Comparison of ENCODE assay signal across 8 cellular contexts in genomic region chr14:54902143-54902520, GRCh38. TPM values are rescaled to one million over a fixed set of nuclear protein-coding genes. Genes with fewer than 3 reads are reported as not detected.
DNase-seq lines count a peak whose midpoint lies in the region; ATAC-seq and TF ChIP-seq lines count a peak whose summit lies in the region.

No MANE protein-coding gene starts in this region.

- H2AFZ ChIP-seq in OCI-LY3 (ENCODE audit: low read depth, low read length) (peak overlapping the region; percentile 85), neural progenitor cell (replicated peaks) (peak overlapping the region; percentile 96)

- H3K4me2 ChIP-seq in OCI-LY3 (ENCODE audit: low read length), result peak overlapping the region; percentile 95
- peak overlapping the region; percentile 86 for H3K4me2 ChIP-seq in neural progenitor cell

- peak overlapping the region; percentile 79 for H3K27ac ChIP-seq in CD8-positive, alpha-beta T cell (ENCODE audit: low read depth, low read length)
- H3K27ac ChIP-seq in OCI-LY3 (ENCODE audit: low read length), result no peak overlapping the region
- no peak overlapping the region for H3K27ac ChIP-seq in neural progenitor cell
- H3K27ac ChIP-seq in suprapubic skin, result peak overlapping the region; percentile 85

- no peaks in the 10 kb centered on the region for H3K27me3 ChIP-seq in CD8-positive, alpha-beta T cell (ENCODE audit: insufficient read depth, low read length)
- H3K27me3 ChIP-seq in OCI-LY3 (ENCODE audit: low read depth, low read length) (peaks cover 10% of the 10 kb centered on the region), neural progenitor cell (peaks cover 42% of the 10 kb centered on the region), suprapubic skin (no peaks in the 10 kb centered on the region)

- no peak for TF ChIP-seq EP300 in suprapubic skin (IDR thresholded peaks at IDR 0.05)

- no CpG with 5 or more reads among the region's 37 CpGs for WGBS in suprapubic skin

- H3K9me3 ChIP-seq in CD8-positive, alpha-beta T cell (ENCODE audit: low read length), result no peaks in the 10 kb centered on the region
- H3K9me3 ChIP-seq in OCI-LY3 (ENCODE audit: insufficient read depth, low read length), result no peaks in the 10 kb centered on the region
- no peaks in the 10 kb centered on the region for H3K9me3 ChIP-seq in neural progenitor cell (ENCODE audit: low read depth)
- no peaks in the 10 kb centered on the region for H3K9me3 ChIP-seq in suprapubic skin

- H3K4me1 ChIP-seq in CD8-positive, alpha-beta T cell (ENCODE audit: insufficient read depth, low read length), result peaks cover 11% of the 10 kb centered on the region
- H3K4me1 ChIP-seq in OCI-LY3 (ENCODE audit: low read length) (peaks cover 9% of the 10 kb centered on the region), neural progenitor cell (peaks cover 6% of the 10 kb centered on the region), suprapubic skin (peaks cover 19% of the 10 kb centered on the region)

- H3K79me2 ChIP-seq in OCI-LY3 (ENCODE audit: low read length) (no peaks in the 10 kb centered on the region), neural progenitor cell (ENCODE audit: low read depth) (no peaks in the 10 kb centered on the region)

- intact Hi-C loops in CD8-positive, alpha-beta T cell (cut with DNase I, micrococcal nuclease), result loop anchor here (1.0 to 10.0 kb wide), 18 partner anchors 21 to 1683 kb away; partner anchors contain the start of genes CNIH1 (in 2 of the 2), FBXO34 (in 2 of the 2), CDKN3 (in 1 of the 2) and CGRRF1 (in 1 of the 2)

- peak; percentile 53 to 88 (median 79) for DNase-seq in CD8-positive, alpha-beta T cell
- peak; percentile 84 to 87 for DNase-seq in activated T-cell treated with anti-CD3 and anti-CD28 coated beads, Interleukin-2, amount 50 U/mL, for 48 hours
- DNase-seq in fibroblast of mammary gland (ENCODE audit: low read depth) (peak; percentile 31), neural progenitor cell (ENCODE audit: low spot score) (peak; percentile 77), suprapubic skin (ENCODE audit: low spot score in 2 of 2) (peak; percentile 91 to 92)

- H3K4me1 Mint-ChIP-seq in CD8-positive, alpha-beta T cell (ENCODE audit: low read depth), result peaks cover 29% of the 10 kb centered on the region
- peaks cover 4% of the 10 kb centered on the region for H3K4me1 Mint-ChIP-seq in neural progenitor cell

- peak overlapping the region; percentile 63 for H3K9ac ChIP-seq in OCI-LY3 (ENCODE audit: low read length)
- no peak overlapping the region for H3K9ac ChIP-seq in neural progenitor cell

- CTCF ChIA-PET in CD8-positive, alpha-beta T cell (lab: Charles Lee), result interaction anchor here (0.7 to 2.8 kb wide), 7 partner anchors 10 to 335 kb away, joined by 3 to 20 read pairs (median 5); partner anchors contain the start of gene SAMD4A

- H3K4me3 ChIP-seq in CD8-positive, alpha-beta T cell (ENCODE audit: low read depth, low read length), result peak overlapping the region; percentile 98
- peak overlapping the region; percentile 91 for H3K4me3 ChIP-seq in OCI-LY3 (ENCODE audit: low read length)
- peak overlapping the region; percentile 70 for H3K4me3 ChIP-seq in fibroblast of mammary gland (ENCODE audit: control insufficient read depth, low read depth, low read length)
- H3K4me3 ChIP-seq in neural progenitor cell, result peak overlapping the region; percentile 72
- peak overlapping the region; percentile 95 for H3K4me3 ChIP-seq in suprapubic skin

- peak overlapping the region; percentile 92 for H3K4me3 Mint-ChIP-seq in CD8-positive, alpha-beta T cell
- peak overlapping the region; percentile 84 for H3K4me3 Mint-ChIP-seq in neural progenitor cell

- H3K27ac Mint-ChIP-seq in CD8-positive, alpha-beta T cell, result peak overlapping the region; percentile 91
- H3K27ac Mint-ChIP-seq in neural progenitor cell, result no peak overlapping the region

- peaks cover 8% of the 10 kb centered on the region for H3F3A ChIP-seq in neural progenitor cell (ENCODE audit: low read depth)

- peaks cover 14% of the 10 kb centered on the region for H3K36me3 Mint-ChIP-seq in CD8-positive, alpha-beta T cell
- H3K36me3 Mint-ChIP-seq in neural progenitor cell, result no peaks in the 10 kb centered on the region

- peak; percentile 70 for ATAC-seq in CD8-positive, alpha-beta T cell
- ATAC-seq in GM19395 (IDR thresholded peaks at IDR 0.05; ENCODE audit: unreplicated experiment) (peak; percentile 57), HG03457 (IDR thresholded peaks at IDR 0.05; ENCODE audit: unreplicated experiment) (peak; percentile 35)

- POLR2A ChIA-PET in CD8-positive, alpha-beta T cell (lab: Charles Lee), result interaction anchor here (0.6 to 3.8 kb wide), 5 partner anchors 8 to 338 kb away, joined by 3 to 29 read pairs (median 3); no protein-coding TSS in a partner anchor

- H3K9me3 Mint-ChIP-seq in CD8-positive, alpha-beta T cell, result no peaks in the 10 kb centered on the region
- H3K9me3 Mint-ChIP-seq in neural progenitor cell, result no peaks in the 10 kb centered on the region

- H3K27me3 Mint-ChIP-seq in CD8-positive, alpha-beta T cell (ENCODE audit: low read depth), result no peaks in the 10 kb centered on the region
- peaks cover 26% of the 10 kb centered on the region for H3K27me3 Mint-ChIP-seq in neural progenitor cell (ENCODE audit: insufficient read depth, low read depth)

- no peaks in the 10 kb centered on the region for H3K36me3 ChIP-seq in CD8-positive, alpha-beta T cell (ENCODE audit: insufficient read depth, low read length)
- H3K36me3 ChIP-seq in OCI-LY3 (replicated peaks; ENCODE audit: low read depth, low read length) (no peaks in the 10 kb centered on the region), neural progenitor cell (no peaks in the 10 kb centered on the region), suprapubic skin (no peaks in the 10 kb centered on the region)

- H4K20me1 ChIP-seq in OCI-LY3 (ENCODE audit: insufficient read depth, low read length), result no peaks in the 10 kb centered on the region
- peaks cover 8% of the 10 kb centered on the region for H4K20me1 ChIP-seq in neural progenitor cell (ENCODE audit: low read depth)

- TF ChIP-seq CTCF in CD8-positive, alpha-beta T cell (IDR thresholded peaks at IDR 0.05), result no peak
- TF ChIP-seq CTCF in OCI-LY3 (IDR thresholded peaks at IDR 0.05; ENCODE audit: low read depth, low read length) (no peak), fibroblast of mammary gland (conservative IDR thresholded peaks at IDR 0.05; ENCODE audit: control insufficient read depth, insufficient read depth, low read depth, low read length) (no peak), neural progenitor cell (IDR thresholded peaks at IDR 0.05) (no peak), suprapubic skin (IDR thresholded peaks at IDR 0.05) (no peak)

- TF ChIP-seq POLR2A in suprapubic skin (IDR thresholded peaks at IDR 0.05), result no peak

RNA-seq across cellular contexts. Expression of gene GCH1, which starts 0.5 kb away (rescaled TPM):
- 10 to 100 TPM; 30.0 to 30.5 TPM for total RNA-seq in CD8-positive, alpha-beta T cell
- total RNA-seq in neural progenitor cell (ENCODE audit: low replicate concordance) (6.4 and 9.0 TPM in 2 replicates), suprapubic skin (10 to 100 TPM in 3 of 4 donors, 1 to 10 TPM in 1; 9.5 to 14.3 (median 12.1) TPM)

Comparison
In these comparisons a context has a peak if more than half of its experiments do, and no peak if none do; other contexts are left out.
1. DNase-seq: peak in every context shown above with its lines; median percentile 92 in suprapubic skin; 86 in activated T-cell treated with anti-CD3 and anti-CD28 coated beads, Interleukin-2, amount 50 U/mL, for 48 hours; 79 in CD8-positive, alpha-beta T cell; 77 in neural progenitor cell; 31 in fibroblast of mammary gland.
2. H3K27ac ChIP-seq: peak in CD8-positive, alpha-beta T cell (single experiment) and suprapubic skin (single experiment); none in OCI-LY3 (single experiment) and neural progenitor cell (single experiment).
3. Peak in every context shown above with its lines, with median percentiles within 50 percentile points of each other: ATAC-seq and H3K4me3 ChIP-seq.